ENCODE assay signal across 9 cellular contexts in genomic region chr7:55019691-55020480, GRCh38. TPM values are rescaled to one million over a fixed set of nuclear protein-coding genes. Genes with fewer than 3 reads are reported as not detected.
DNase-seq lines count a peak whose midpoint lies in the region; ATAC-seq, FAIRE-seq and TF ChIP-seq lines count a peak whose summit lies in the region.
"Had no signal": no experiment of that assay in that cellular context is flagged by ENCODE, and none has a peak within 500 bp of the region (broad histone marks: within the 10 kb centered on the region; RNA-seq: fewer than 3 reads in every experiment).

No MANE protein-coding gene starts in this region.

- H3K27ac ChIP-seq in iPS-18a (ENCODE audit: low read length) (no peak overlapping the region), spleen (peak overlapping the region; percentile 14 to 93 (median 84))

- H3K36me3 Mint-ChIP-seq in activated T-helper 17 cell treated with anti-CD3 and anti-CD28 coated beads, Interleukin-2, amount 50 U/mL, for 72 hours (ENCODE audit: low read depth): no peaks in the 10 kb centered on the region

- peak; percentile 16; the same call in 1 of the 2 replicates for TF ChIP-seq POLR2A in H54 (IDR thresholded peaks at IDR 0.05; ENCODE audit: low read depth, low read length)
- no peak for TF ChIP-seq POLR2A in spleen (IDR thresholded peaks at IDR 0.05)

- no peak overlapping the region for H3K9ac ChIP-seq in iPS-18a (ENCODE audit: low read length)

- DNase-seq in H54 (ENCODE audit: insufficient read length, low spot score) (peak; percentile 68), spleen (no peak), G401 (ENCODE audit: low spot score) (no peak)

- no peak overlapping the region for H3K27ac Mint-ChIP-seq in activated T-helper 17 cell treated with anti-CD3 and anti-CD28 coated beads, Interleukin-2, amount 50 U/mL, for 72 hours

- no peak for ATAC-seq in activated T-helper 17 cell treated with anti-CD3 and anti-CD28 coated beads, Interleukin-2, amount 50 U/mL, for 72 hours (replicated peaks)
- ATAC-seq in HG03280 (IDR thresholded peaks at IDR 0.05; ENCODE audit: unreplicated experiment) (no peak), HG03469 (IDR thresholded peaks at IDR 0.05; ENCODE audit: unreplicated experiment) (no peak), GM21576 (IDR thresholded peaks at IDR 0.05; ENCODE audit: unreplicated experiment) (no peak)

- H3K27me3 ChIP-seq in iPS-18a (ENCODE audit: control insufficient read depth, insufficient read depth, low read length): peaks cover 68% of the 10 kb centered on the region
- H3K27me3 ChIP-seq in spleen (replicated peaks in 1 of 7): peaks cover 4 to 73% (median 20%) of the 10 kb centered on the region in 7 donors

- no peaks in the 10 kb centered on the region for H3K36me3 ChIP-seq in iPS-18a (ENCODE audit: control insufficient read depth, low read depth, low read length)
- no peaks in the 10 kb centered on the region for H3K36me3 ChIP-seq in spleen

- H3K4me3 Mint-ChIP-seq in activated T-helper 17 cell treated with anti-CD3 and anti-CD28 coated beads, Interleukin-2, amount 50 U/mL, for 72 hours: peak overlapping the region; percentile 7

- in situ Hi-C loops in G401 (cut with HindIII; ENCODE audit: low sequenced_read_pairs): no loop called here

- no peaks in the 10 kb centered on the region for H3K4me1 ChIP-seq in iPS-18a (ENCODE audit: control insufficient read depth, low read depth, low read length)
- H3K4me1 ChIP-seq in spleen: peaks cover 0 to 29% (median 11%) of the 10 kb centered on the region in 6 donors

- H3K4me3 ChIP-seq in iPS-18a (ENCODE audit: low read length) (peak overlapping the region; percentile 57), spleen (peak overlapping the region; percentile 49 to 76 (median 51))

- WGBS in spleen, 5 donors: 5 to 10% (median 6%) methylated on average over 20 to 78 of the region's 78 CpGs

- TF ChIP-seq CTCF in spleen (IDR thresholded peaks at IDR 0.05 in 8 of 11, conservative IDR thresholded peaks at IDR 0.05 in 3 of 11): peak in 1 of 11 experiments; percentile 3

- peaks cover 48% of the 10 kb centered on the region for H3K27me3 Mint-ChIP-seq in activated T-helper 17 cell treated with anti-CD3 and anti-CD28 coated beads, Interleukin-2, amount 50 U/mL, for 72 hours

- no peaks in the 10 kb centered on the region for H3K4me1 Mint-ChIP-seq in activated T-helper 17 cell treated with anti-CD3 and anti-CD28 coated beads, Interleukin-2, amount 50 U/mL, for 72 hours

- intact Hi-C loops in spleen (cut with DNase I; ENCODE audit: low total_unique reads): loop anchor here (10.0 kb wide), 1 partner anchor 85 kb away; no protein-coding TSS in a partner anchor

- H3K9me3 ChIP-seq in iPS-18a (ENCODE audit: control insufficient read depth, low read depth, low read length): no peaks in the 10 kb centered on the region
- no peaks in the 10 kb centered on the region for H3K9me3 ChIP-seq in spleen

- no peaks in the 10 kb centered on the region for H3K9me3 Mint-ChIP-seq in activated T-helper 17 cell treated with anti-CD3 and anti-CD28 coated beads, Interleukin-2, amount 50 U/mL, for 72 hours

- no peak for FAIRE-seq in H54 (lab: Jason Lieb, UNC)
- FAIRE-seq: colon had no signal

RNA-seq across cellular contexts. Expression of gene EGFR, which starts 1.1 kb away (rescaled TPM):
- under 1 TPM in 1 of 2 donors, not detected in 1; 0.02 TPM for total RNA-seq in activated T-helper 17 cell treated with anti-CD3 and anti-CD28 coated beads, Interleukin-2, amount 50 U/mL, for 72 hours
- total RNA-seq in spleen: 10 to 100 TPM; 15.1 to 35.2 (median 27.9) TPM
- 1 to 10 TPM; 1.1 to 2.3 (median 1.6) TPM for polyA plus RNA-seq in spleen
- 0.12 and 0.68 TPM in 2 replicates for total RNA-seq in G401 (2014; rRNA removed; shearing (Covaris generic))
